1 cellular context compared by ENCODE assay signal in the genomic region with DNA sequence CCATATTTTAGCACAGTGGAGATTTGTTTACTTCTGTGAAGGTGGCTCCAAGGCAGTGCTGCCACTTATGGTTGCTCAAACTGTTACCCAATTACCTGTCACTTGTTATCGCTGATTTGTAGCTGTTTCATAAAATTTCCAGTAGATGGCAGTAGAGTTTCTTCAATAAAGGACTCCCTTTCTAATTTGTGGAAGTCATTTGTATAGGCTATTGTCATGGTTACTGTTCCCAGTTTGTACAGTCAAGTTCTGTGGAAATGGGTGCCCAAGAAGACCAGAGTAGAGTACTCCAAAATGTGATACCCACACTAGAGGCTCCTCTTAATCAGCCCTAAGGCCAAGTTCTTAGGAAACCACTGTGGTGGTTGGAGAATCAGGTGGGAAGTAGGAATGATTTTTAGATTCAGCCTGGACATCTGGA.
TF ChIP-seq lines count a peak whose summit lies in the region.

No MANE protein-coding gene starts in this region.

TF ChIP-seq in GM23338, 12 proteins besides CTCF, POLR2A, EP300 and RAD21 (continued from another document):
- TF ChIP-seq, protein P1, sequence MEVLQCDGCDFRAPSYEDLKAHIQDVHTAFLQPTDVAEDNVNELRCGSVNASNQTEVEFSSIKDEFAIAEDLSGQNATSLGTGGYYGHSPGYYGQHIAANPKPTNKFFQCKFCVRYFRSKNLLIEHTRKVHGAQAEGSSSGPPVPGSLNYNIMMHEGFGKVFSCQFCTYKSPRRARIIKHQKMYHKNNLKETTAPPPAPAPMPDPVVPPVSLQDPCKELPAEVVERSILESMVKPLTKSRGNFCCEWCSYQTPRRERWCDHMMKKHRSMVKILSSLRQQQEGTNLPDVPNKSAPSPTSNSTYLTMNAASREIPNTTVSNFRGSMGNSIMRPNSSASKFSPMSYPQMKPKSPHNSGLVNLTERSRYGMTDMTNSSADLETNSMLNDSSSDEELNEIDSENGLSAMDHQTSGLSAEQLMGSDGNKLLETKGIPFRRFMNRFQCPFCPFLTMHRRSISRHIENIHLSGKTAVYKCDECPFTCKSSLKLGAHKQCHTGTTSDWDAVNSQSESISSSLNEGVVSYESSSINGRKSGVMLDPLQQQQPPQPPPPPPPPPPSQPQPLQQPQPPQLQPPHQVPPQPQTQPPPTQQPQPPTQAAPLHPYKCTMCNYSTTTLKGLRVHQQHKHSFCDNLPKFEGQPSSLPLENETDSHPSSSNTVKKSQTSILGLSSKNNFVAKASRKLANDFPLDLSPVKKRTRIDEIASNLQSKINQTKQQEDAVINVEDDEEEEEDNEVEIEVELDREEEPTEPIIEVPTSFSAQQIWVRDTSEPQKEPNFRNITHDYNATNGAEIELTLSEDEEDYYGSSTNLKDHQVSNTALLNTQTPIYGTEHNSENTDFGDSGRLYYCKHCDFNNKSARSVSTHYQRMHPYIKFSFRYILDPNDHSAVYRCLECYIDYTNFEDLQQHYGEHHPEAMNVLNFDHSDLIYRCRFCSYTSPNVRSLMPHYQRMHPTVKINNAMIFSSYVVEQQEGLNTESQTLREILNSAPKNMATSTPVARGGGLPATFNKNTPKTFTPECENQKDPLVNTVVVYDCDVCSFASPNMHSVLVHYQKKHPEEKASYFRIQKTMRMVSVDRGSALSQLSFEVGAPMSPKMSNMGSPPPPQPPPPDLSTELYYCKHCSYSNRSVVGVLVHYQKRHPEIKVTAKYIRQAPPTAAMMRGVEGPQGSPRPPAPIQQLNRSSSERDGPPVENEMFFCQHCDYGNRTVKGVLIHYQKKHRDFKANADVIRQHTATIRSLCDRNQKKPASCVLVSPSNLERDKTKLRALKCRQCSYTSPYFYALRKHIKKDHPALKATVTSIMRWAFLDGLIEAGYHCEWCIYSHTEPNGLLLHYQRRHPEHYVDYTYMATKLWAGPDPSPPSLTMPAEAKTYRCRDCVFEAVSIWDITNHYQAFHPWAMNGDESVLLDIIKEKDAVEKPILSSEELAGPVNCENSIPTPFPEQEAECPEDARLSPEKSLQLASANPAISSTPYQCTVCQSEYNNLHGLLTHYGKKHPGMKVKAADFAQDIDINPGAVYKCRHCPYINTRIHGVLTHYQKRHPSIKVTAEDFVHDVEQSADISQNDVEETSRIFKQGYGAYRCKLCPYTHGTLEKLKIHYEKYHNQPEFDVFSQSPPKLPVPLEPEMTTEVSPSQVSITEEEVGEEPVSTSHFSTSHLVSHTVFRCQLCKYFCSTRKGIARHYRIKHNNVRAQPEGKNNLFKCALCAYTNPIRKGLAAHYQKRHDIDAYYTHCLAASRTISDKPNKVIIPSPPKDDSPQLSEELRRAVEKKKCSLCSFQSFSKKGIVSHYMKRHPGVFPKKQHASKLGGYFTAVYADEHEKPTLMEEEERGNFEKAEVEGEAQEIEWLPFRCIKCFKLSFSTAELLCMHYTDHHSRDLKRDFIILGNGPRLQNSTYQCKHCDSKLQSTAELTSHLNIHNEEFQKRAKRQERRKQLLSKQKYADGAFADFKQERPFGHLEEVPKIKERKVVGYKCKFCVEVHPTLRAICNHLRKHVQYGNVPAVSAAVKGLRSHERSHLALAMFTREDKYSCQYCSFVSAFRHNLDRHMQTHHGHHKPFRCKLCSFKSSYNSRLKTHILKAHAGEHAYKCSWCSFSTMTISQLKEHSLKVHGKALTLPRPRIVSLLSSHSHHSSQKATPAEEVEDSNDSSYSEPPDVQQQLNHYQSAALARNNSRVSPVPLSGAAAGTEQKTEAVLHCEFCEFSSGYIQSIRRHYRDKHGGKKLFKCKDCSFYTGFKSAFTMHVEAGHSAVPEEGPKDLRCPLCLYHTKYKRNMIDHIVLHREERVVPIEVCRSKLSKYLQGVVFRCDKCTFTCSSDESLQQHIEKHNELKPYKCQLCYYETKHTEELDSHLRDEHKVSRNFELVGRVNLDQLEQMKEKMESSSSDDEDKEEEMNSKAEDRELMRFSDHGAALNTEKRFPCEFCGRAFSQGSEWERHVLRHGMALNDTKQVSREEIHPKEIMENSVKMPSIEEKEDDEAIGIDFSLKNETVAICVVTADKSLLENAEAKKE (CRISPR knock-in tag; IDR thresholded peaks at IDR 0.05) = no peak
- no peak for TF ChIP-seq NANOG (IDR thresholded peaks at IDR 0.05; ENCODE audit: borderline replicate concordance)
